ENCODE assay signal across 13 cellular contexts in genomic region chr5:134574521-134574920, GRCh38. TPM values are rescaled to one million over a fixed set of nuclear protein-coding genes. Genes with fewer than 3 reads are reported as not detected.
DNase-seq lines count a peak whose midpoint lies in the region; ATAC-seq, FAIRE-seq and TF ChIP-seq lines count a peak whose summit lies in the region.
"Had no signal": no experiment of that assay in that cellular context is flagged by ENCODE, and none has a peak within 500 bp of the region (broad histone marks: within the 10 kb centered on the region; RNA-seq: fewer than 3 reads in every experiment).

No MANE protein-coding gene starts in this region.

- CTCF ChIA-PET in HepG2 (lab: Yijun Ruan, JAX; ENCODE audit: low intra/inter-chr PET ratio, low total read pairs) = no interaction called here

- POLR2A ChIA-PET in HepG2 (lab: Yijun Ruan, JAX) = no interaction called here

- H3K9me3 ChIP-seq in HepG2 (ENCODE audit: low read length) (no peaks in the 10 kb centered on the region), right lobe of liver (no peaks in the 10 kb centered on the region), right cardiac atrium (ENCODE audit: control insufficient read depth, low read length) (no peaks in the 10 kb centered on the region), thyroid gland (no peaks in the 10 kb centered on the region)
- H3K9me3 ChIP-seq: Caco-2 had no signal

- H3K36me3 ChIP-seq in HepG2 (replicated peaks in 1 of 2; ENCODE audit: control insufficient read depth in 1 of 2, insufficient read depth in 2 of 2, low read length in 2 of 2) (peaks cover 22 to 66% of the 10 kb centered on the region in 2 experiments), right lobe of liver (peaks cover 0 to 37% (median 15%) of the 10 kb centered on the region in 4 donors), thyroid gland (peaks cover 71 to 74% of the 10 kb centered on the region in 2 donors)

- BruUV-seq in HepG2 (replicated peaks; lab: Mats Ljungman, UMichigan) = TSS peak; percentile 17

- in situ Hi-C loops in HepG2 (cut with HindIII; ENCODE audit: extremely low pct_ligation_motif_present, low pct_unique_long_range_greater_than_20kb) = no loop called here

- no peak for TF ChIP-seq EP300 in HepG2 (IDR thresholded peaks at IDR 0.05; ENCODE audit: low read depth in 2 of 2, low read length in 2 of 2)
- no peak for TF ChIP-seq EP300 in HepG2 (CRISPR knock-in tag; IDR thresholded peaks at IDR 0.05; ENCODE audit: borderline replicate concordance)

- H2AFZ ChIP-seq in HepG2 (ENCODE audit: low read length) = no peak overlapping the region

- DNase-seq in HepG2 (ENCODE audit: low spot score) (no peak), right lobe of liver (no peak), cerebellar cortex (ENCODE audit: low spot score) (peak; percentile 84), right cardiac atrium (peak in 1 of 3 donors; percentile 65), thyroid gland (peak; percentile 64 to 72), NCI-H187 (lab: John Stamatoyannopoulos, UW) (no peak)
- DNase-seq: aorta; Caco-2; MM.1S; NCI-H187 treated with DMSO at 0.1 percent for 48 hours; stimulated activated CD4-positive, alpha-beta T cell treated with anti-CD3 and anti-CD28 coated beads, Interleukin-2, amount 100 ng/mL, for 24 hours had no signal

- H3K4me1 ChIP-seq in HepG2 (ENCODE audit: insufficient read depth, low read length) (no peaks in the 10 kb centered on the region), right lobe of liver (peaks cover 0 to 6% (median 2%) of the 10 kb centered on the region in 4 donors), right cardiac atrium (ENCODE audit: control insufficient read depth, insufficient read depth, low read length) (peaks cover 8% of the 10 kb centered on the region), thyroid gland (peaks cover 3 to 38% of the 10 kb centered on the region in 2 donors)
- H3K4me1 ChIP-seq: Caco-2 had no signal

- 83% methylated on average over 3 of the region's 4 CpGs for WGBS in HepG2 (ENCODE audit: low lambda C conversion rate)
- WGBS in right lobe of liver (ENCODE audit: insufficient coverage, low coverage, low lambda C conversion rate, missing lambda C conversion rate) = no CpG with 5 or more reads among the region's 4 CpGs
- 56% methylated on average over 4 of the region's 4 CpGs for WGBS in right cardiac atrium
- 42 to 67% methylated on average over 4 of the region's 4 CpGs for WGBS in thyroid gland, 2 donors

- no peak for TF ChIP-seq CTCF in HepG2 (CRISPR knock-in tag; IDR thresholded peaks at IDR 0.05)
- TF ChIP-seq CTCF in right lobe of liver (IDR thresholded peaks at IDR 0.05) = no peak
- no peak for TF ChIP-seq CTCF in thyroid gland (IDR thresholded peaks at IDR 0.05)

- no peaks in the 10 kb centered on the region for H4K20me1 ChIP-seq in HepG2 (ENCODE audit: insufficient read depth, low read length)

- no peak overlapping the region for H3K9ac ChIP-seq in HepG2 (ENCODE audit: insufficient read depth, low read depth, low read length)

- no peak overlapping the region for H3K27ac ChIP-seq in HepG2 (ENCODE audit: extremely low read length, insufficient read depth, low read length)
- no peak overlapping the region for H3K27ac ChIP-seq in right lobe of liver
- H3K27ac ChIP-seq in right cardiac atrium (ENCODE audit: low read length) = peak overlapping the region; percentile 43
- H3K27ac ChIP-seq in thyroid gland = peak overlapping the region; percentile 27 to 65 (median 39)

- no peak overlapping the region for H3K4me3 ChIP-seq in HepG2 (replicated peaks in 1 of 3; ENCODE audit: insufficient read depth in 1 of 3, low read depth in 2 of 3, low read length in 3 of 3)
- H3K4me3 ChIP-seq in right lobe of liver = no peak overlapping the region
- no peak overlapping the region for H3K4me3 ChIP-seq in right cardiac atrium (ENCODE audit: low read length)
- H3K4me3 ChIP-seq in thyroid gland (replicated peaks in 1 of 3) = no peak overlapping the region

- intact Hi-C loops in HepG2 (cut with micrococcal nuclease; ENCODE audit: unreplicated experiment) = no loop called here
- intact Hi-C loops in right lobe of liver (cut with DNase I) = loop anchor here in 1 of 2 donors (5.0 to 10.0 kb wide), 2 partner anchors 47 to 260 kb away; partner anchors contain the start of gene JADE2
- intact Hi-C loops in right cardiac atrium (cut with DNase I) = loop anchor here in 2 of 4 donors (10.0 kb wide), 2 partner anchors 110 to 210 kb away; partner anchors contain the start of gene CDKL3 (in 1 of the 2)
- intact Hi-C loops in thyroid gland (cut with DNase I) = loop anchor here (10.0 kb wide), 1 partner anchor 200 kb away; the partner anchor contains the start of gene UBE2B

- H3K27me3 ChIP-seq in HepG2 (ENCODE audit: control insufficient read depth in 1 of 2, insufficient read depth in 2 of 2, low read length in 2 of 2) (no peaks in the 10 kb centered on the region), right lobe of liver (no peaks in the 10 kb centered on the region), right cardiac atrium (ENCODE audit: control insufficient read depth, insufficient read depth) (no peaks in the 10 kb centered on the region), thyroid gland (no peaks in the 10 kb centered on the region)

- TF ChIP-seq RAD21 in HepG2 (CRISPR knock-in tag; IDR thresholded peaks at IDR 0.05) = no peak

- TF ChIP-seq POLR2A in HepG2 (IDR thresholded peaks at IDR 0.05; ENCODE audit: insufficient read depth in 1 of 2, low read depth in 2 of 2, low read length in 2 of 2) (no peak), right lobe of liver (IDR thresholded peaks at IDR 0.05) (no peak), thyroid gland (IDR thresholded peaks at IDR 0.05) (peak in 1 of 2 donors; percentile 12)

- H3K4me2 ChIP-seq in HepG2 (ENCODE audit: low read depth, low read length) = no peak overlapping the region

- ATAC-seq in HepG2 (no peak), right lobe of liver (no peak), right cardiac atrium (peak; percentile 12 to 37), HG03520 (IDR thresholded peaks at IDR 0.05; ENCODE audit: unreplicated experiment) (no peak), GM21528 (IDR thresholded peaks at IDR 0.05; ENCODE audit: low FRiP score, unreplicated experiment) (no peak)

- FAIRE-seq in HepG2 (lab: Jason Lieb, UNC) = no peak

- no peaks in the 10 kb centered on the region for H3K79me2 ChIP-seq in HepG2 (ENCODE audit: insufficient read depth, low read length)

RNA-seq across cellular contexts. Expression of gene JADE2, which starts 49.1 kb away (rescaled TPM):
- total RNA-seq in HepG2 (2016; rRNA removed; fragmentation: Illumina TruSeq; extraction: Trizol) = 15.1 and 15.6 TPM in 2 replicates
- total RNA-seq in HepG2 (2016; cell fraction: cytosol; rRNA removed; fragmentation: Illumina TruSeq; extraction: Trizol; ENCODE audit: low read depth) = 3.9 and 4.4 TPM in 2 replicates
- total RNA-seq in HepG2 (2016; cell fraction: insoluble cytoplasmic fraction; rRNA removed; fragmentation: Illumina TruSeq; extraction: Trizol) = 15.7 and 16.4 TPM in 2 replicates
- 9.9 and 14.2 TPM in 2 replicates for total RNA-seq in HepG2 (2016; cell fraction: membrane; rRNA removed; fragmentation: Illumina TruSeq; extraction: Trizol)
- 10.7 and 11.7 TPM in 2 replicates for total RNA-seq in HepG2 (2016; cell fraction: nucleus; rRNA removed; fragmentation: Illumina TruSeq; extraction: Trizol)
- polyA plus RNA-seq in HepG2 (2011; rRNA removed) = 7.5 and 9.1 TPM in 2 replicates
- polyA plus RNA-seq in HepG2 (2011; cell fraction: cytosol; rRNA removed) = 6.2 and 7.4 TPM in 2 replicates
- 10.9 and 11.6 TPM in 2 replicates for polyA plus RNA-seq in HepG2 (2011; cell fraction: nucleus; rRNA removed)
- polyA plus RNA-seq in HepG2 (2012) = 5.4 and 7.6 TPM in 2 replicates
- 1.7 and 2.3 TPM in 2 replicates for polyA plus RNA-seq in HepG2 (2016; cell fraction: cytosol; fragmentation: Illumina TruSeq; extraction: Trizol; ENCODE audit: low read depth)
- polyA plus RNA-seq in HepG2 (2016; cell fraction: insoluble cytoplasmic fraction; fragmentation: Illumina TruSeq; extraction: Trizol; ENCODE audit: low read depth) = 10.3 and 12.8 TPM in 2 replicates
- 4.9 and 6.8 TPM in 2 replicates for polyA plus RNA-seq in HepG2 (2016; cell fraction: membrane; fragmentation: Illumina TruSeq; extraction: Trizol; ENCODE audit: low read depth)
- 12.5 and 13.5 TPM in 2 replicates for polyA plus RNA-seq in HepG2 (2016; cell fraction: nucleus; fragmentation: Illumina TruSeq; extraction: Trizol; ENCODE audit: insufficient read depth, low read depth)
- polyA minus RNA-seq in HepG2 (2011; rRNA and poly(A)+ RNA removed; ENCODE audit: low replicate concordance) = 17.4 and 97.1 TPM in 2 replicates
- 6.2 and 12.3 TPM in 2 replicates for polyA minus RNA-seq in HepG2 (2011; cell fraction: cytosol; rRNA and poly(A)+ RNA removed)
- polyA minus RNA-seq in HepG2 (2011; cell fraction: nucleus; rRNA and poly(A)+ RNA removed) = 7.2 and 7.7 TPM in 2 replicates
- 10 to 100 TPM in 1 of 6 experiments, 1 to 10 TPM in 5; 6.1 to 14.8 (median 8.4) TPM for total RNA-seq in right lobe of liver
- total RNA-seq in right cardiac atrium = 10 to 100 TPM; 45.5 to 51.6 (median 48.3) TPM
- 18.6 TPM for polyA plus RNA-seq in right cardiac atrium
- total RNA-seq in thyroid gland = 100 to 1,000 TPM in 1 of 4 donors, 10 to 100 TPM in 3; 51.7 to 116 (median 76.6) TPM

RNA-seq across cellular contexts. Expression of gene SAR1B, which starts 58.1 kb away (rescaled TPM):
- total RNA-seq in HepG2 (2016; rRNA removed; fragmentation: Illumina TruSeq; extraction: Trizol) (73.0 and 99.7 TPM in 2 replicates), right lobe of liver (100 to 1,000 TPM in 4 of 6 experiments, 10 to 100 TPM in 2; 53.0 to 195 (median 142) TPM), right cardiac atrium (100 to 1,000 TPM in 1 of 4 donors, 10 to 100 TPM in 3; 78.0 to 114 (median 84.7) TPM), thyroid gland (10 to 100 TPM; 45.3 to 69.2 (median 53.8) TPM)
- total RNA-seq in HepG2 (2016; cell fraction: cytosol; rRNA removed; fragmentation: Illumina TruSeq; extraction: Trizol; ENCODE audit: low read depth) = 19.0 and 26.0 TPM in 2 replicates
- 71.3 and 99.4 TPM in 2 replicates for total RNA-seq in HepG2 (2016; cell fraction: insoluble cytoplasmic fraction; rRNA removed; fragmentation: Illumina TruSeq; extraction: Trizol)
- total RNA-seq in HepG2 (2016; cell fraction: membrane; rRNA removed; fragmentation: Illumina TruSeq; extraction: Trizol) = 25.2 and 29.6 TPM in 2 replicates
- 76.4 and 91.6 TPM in 2 replicates for total RNA-seq in HepG2 (2016; cell fraction: nucleus; rRNA removed; fragmentation: Illumina TruSeq; extraction: Trizol)
- polyA plus RNA-seq in HepG2 (2011; rRNA removed) (33.2 and 43.0 TPM in 2 replicates), right cardiac atrium (46.1 TPM)
- polyA plus RNA-seq in HepG2 (2011; cell fraction: cytosol; rRNA removed) = 14.1 and 24.4 TPM in 2 replicates
- 12.1 and 18.4 TPM in 2 replicates for polyA plus RNA-seq in HepG2 (2011; cell fraction: nucleus; rRNA removed)
- polyA plus RNA-seq in HepG2 (2012) = 46.5 and 59.9 TPM in 2 replicates
- polyA plus RNA-seq in HepG2 (2016; cell fraction: cytosol; fragmentation: Illumina TruSeq; extraction: Trizol; ENCODE audit: low read depth) = 11.2 and 12.4 TPM in 2 replicates
- polyA plus RNA-seq in HepG2 (2016; cell fraction: insoluble cytoplasmic fraction; fragmentation: Illumina TruSeq; extraction: Trizol; ENCODE audit: low read depth) = 43.4 and 51.8 TPM in 2 replicates
- polyA plus RNA-seq in HepG2 (2016; cell fraction: membrane; fragmentation: Illumina TruSeq; extraction: Trizol; ENCODE audit: low read depth) = 11.1 and 11.7 TPM in 2 replicates
- polyA plus RNA-seq in HepG2 (2016; cell fraction: nucleus; fragmentation: Illumina TruSeq; extraction: Trizol; ENCODE audit: insufficient read depth, low read depth) = 92.7 and 95.6 TPM in 2 replicates
- polyA minus RNA-seq in HepG2 (2011; rRNA and poly(A)+ RNA removed; ENCODE audit: low replicate concordance) = 25.6 and 32.4 TPM in 2 replicates
- 42.9 and 70.5 TPM in 2 replicates for polyA minus RNA-seq in HepG2 (2011; cell fraction: cytosol; rRNA and poly(A)+ RNA removed)
- 27.7 and 36.6 TPM in 2 replicates for polyA minus RNA-seq in HepG2 (2011; cell fraction: nucleus; rRNA and poly(A)+ RNA removed)

Comparison
In these comparisons a context has a peak if more than half of its experiments do, and no peak if none do; other contexts are left out.
1. ATAC-seq: peak in right cardiac atrium (2 of 2); none in HepG2 (single experiment), right lobe of liver (0 of 4), HG03520 (single experiment) and GM21528 (single experiment).
2. DNase-seq: peak in cerebellar cortex (single experiment) and thyroid gland (2 of 2); none in HepG2 (single experiment), right lobe of liver (0 of 3) and NCI-H187 (0 of 2).
3. H3K27ac ChIP-seq: peak in right cardiac atrium (single experiment) and thyroid gland (3 of 3); none in HepG2 (single experiment) and right lobe of liver (0 of 3).